In genomic region chr11:4891996-4892640, GRCh38 we compare ENCODE assay signal across 16 cellular contexts. TPM values are rescaled to one million over a fixed set of nuclear protein-coding genes. Genes with fewer than 3 reads are reported as not detected.
DNase-seq lines count a peak whose midpoint lies in the region; ATAC-seq, FAIRE-seq and TF ChIP-seq lines count a peak whose summit lies in the region.
"Had no signal": no experiment of that assay in that cellular context is flagged by ENCODE, and none has a peak within 500 bp of the region (broad histone marks: within the 10 kb centered on the region; RNA-seq: fewer than 3 reads in every experiment).

No MANE protein-coding gene starts in this region.

- no peaks in the 10 kb centered on the region for H3K27me3 ChIP-seq in adipocyte (replicated peaks; ENCODE audit: control insufficient read depth, insufficient read depth, low read length)

- TF ChIP-seq POLR2A in GM12891 (IDR thresholded peaks at IDR 0.05; ENCODE audit: low read depth, low read length) = no peak

- DNase-seq in AG04449 (ENCODE audit: low read depth, low spot score) (peak; percentile 59), HCEC 1CT (peak; percentile 92), adipocyte (ENCODE audit: low read depth) (peak; percentile 48), glomerular visceral epithelial cell (ENCODE audit: extremely low spot score) (peak; percentile 26), GM12891 (ENCODE audit: insufficient read length, low spot score) (no peak), NOMO-1 treated with dmso at 0.1 percent for 144 hours (lab: John Stamatoyannopoulos, UW; ENCODE audit: unreplicated experiment) (no peak)
- DNase-seq in stimulated activated naive CD4-positive, alpha-beta T cell (lab: John Stamatoyannopoulos, UW) = no peak
- DNase-seq: central memory CD4-positive, alpha-beta T cell; Kasumi-1; naive B cell; NCI-H510A; stimulated activated CD4-positive, alpha-beta T cell treated with anti-CD3 and anti-CD28 coated beads, Interleukin-15, amount 100 ng/mL, for 24 hours; stimulated activated naive CD8-positive, alpha-beta T cell treated with anti-CD3 and anti-CD28 coated beads, Interleukin-15, amount 100 ng/mL, for 72 hours; T-helper 1 cell had no signal

- H3K4me1 ChIP-seq in adipocyte (ENCODE audit: control insufficient read depth, insufficient read depth, low read length) = peaks cover 9% of the 10 kb centered on the region

- ATAC-seq in GM18517 (IDR thresholded peaks at IDR 0.05; ENCODE audit: unreplicated experiment) = no peak
- ATAC-seq: stimulated activated naive CD8-positive, alpha-beta T cell treated with anti-CD3 and anti-CD28 coated beads, Interleukin-15, amount 100 ng/mL, for 72 hours had no signal

- H3K9ac ChIP-seq in adipocyte (ENCODE audit: low read length) = no peak overlapping the region

- FAIRE-seq in GM12891 (lab: Jason Lieb, UNC) = no peak

- H3K9me3 ChIP-seq in adipocyte (ENCODE audit: control insufficient read depth, low read length) = no peaks in the 10 kb centered on the region

- POLR2A ChIA-PET in AG04449 (lab: Yijun Ruan, JAX) = no interaction called here

- no peaks in the 10 kb centered on the region for H3K36me3 ChIP-seq in adipocyte (ENCODE audit: control insufficient read depth, insufficient read depth, low read length, severe bottlenecking)

- no peak overlapping the region for H3K4me3 ChIP-seq in AG04449 (ENCODE audit: low read depth, low read length)
- no peak overlapping the region for H3K4me3 ChIP-seq in adipocyte (ENCODE audit: low read length)

- CTCF ChIA-PET in AG04449 (lab: Yijun Ruan, JAX) = no interaction called here

- TF ChIP-seq CTCF in AG04449 (IDR thresholded peaks at IDR 0.05; ENCODE audit: insufficient read depth, low read length, missing control alignments) = no peak

TF ChIP-seq in GM12891, 5 proteins besides CTCF, POLR2A, EP300 and RAD21:
- TF ChIP-seq POU2F2 (IDR thresholded peaks at IDR 0.05; ENCODE audit: low read depth, low read length) (no peak), PAX5 (IDR thresholded peaks at IDR 0.05; ENCODE audit: insufficient read depth, low read length, severe bottlenecking) (no peak), TAF1 (IDR thresholded peaks at IDR 0.05; ENCODE audit: low read depth, low read length) (no peak), SPI1 (IDR thresholded peaks at IDR 0.05; ENCODE audit: low read depth, low read length) (no peak), POLR2AphosphoS5 (IDR thresholded peaks at IDR 0.05; ENCODE audit: low read depth, low read length) (no peak)

RNA-seq across cellular contexts. Expression of gene OR51T1, which starts 10.4 kb away (rescaled TPM):
- not detected for polyA plus RNA-seq in GM12891 (2012; ENCODE audit: low read depth, missing spikeins)
- polyA plus RNA-seq: CD14-positive monocyte had no signal

RNA-seq across cellular contexts. Expression of gene OR51A7, which starts 11.5 kb away (rescaled TPM):
- not detected for polyA plus RNA-seq in GM12891 (2012; ENCODE audit: low read depth, missing spikeins)
- polyA plus RNA-seq: CD14-positive monocyte had no signal

RNA-seq across cellular contexts. Expression of gene OR51G2, which starts 27.0 kb away (rescaled TPM):
- polyA plus RNA-seq in GM12891 (2012; ENCODE audit: low read depth, missing spikeins) = not detected
- polyA plus RNA-seq: CD14-positive monocyte had no signal

RNA-seq across cellular contexts. Expression of gene OR51G1, which starts 32.0 kb away (rescaled TPM):
- not detected for polyA plus RNA-seq in GM12891 (2012; ENCODE audit: low read depth, missing spikeins)
- polyA plus RNA-seq: CD14-positive monocyte had no signal

RNA-seq across cellular contexts. Expression of gene OR51S1, which starts 43.1 kb away (rescaled TPM):
- polyA plus RNA-seq in GM12891 (2012; ENCODE audit: low read depth, missing spikeins) = not detected
- polyA plus RNA-seq: CD14-positive monocyte had no signal

Comparison
In these comparisons a context has a peak if more than half of its experiments do, and no peak if none do; other contexts are left out.
1. DNase-seq: peak in AG04449 (single experiment), HCEC 1CT (single experiment), adipocyte (single experiment) and glomerular visceral epithelial cell (single experiment); none in stimulated activated naive CD4-positive, alpha-beta T cell (0 of 6), GM12891 (single experiment) and NOMO-1 treated with dmso at 0.1 percent for 144 hours (single experiment).